ENCODE assay signal across 18 cellular contexts in genomic region chr15:73955326-73955725, GRCh38. TPM values are rescaled to one million over a fixed set of nuclear protein-coding genes. Genes with fewer than 3 reads are reported as not detected.
DNase-seq lines count a peak whose midpoint lies in the region; ATAC-seq and TF ChIP-seq lines count a peak whose summit lies in the region.
"Had no signal": no experiment of that assay in that cellular context is flagged by ENCODE, and none has a peak within 500 bp of the region (broad histone marks: within the 10 kb centered on the region; RNA-seq: fewer than 3 reads in every experiment).

No MANE protein-coding gene starts in this region.

- peaks cover 4% of the 10 kb centered on the region for H3K79me1 ChIP-seq in mesenchymal stem cell (replicated peaks; ENCODE audit: low read length, poor library complexity, severe bottlenecking)

- peaks cover 70% of the 10 kb centered on the region for H3K4me1 Mint-ChIP-seq in HFFc6 (ENCODE audit: low read depth)

- 96% methylated on average over 4 of the region's 4 CpGs for WGBS in mesenchymal stem cell
- 94% methylated on average over 4 of the region's 4 CpGs for WGBS in smooth muscle cell (ENCODE audit: low lambda C conversion rate)

- no peak overlapping the region for H4K8ac ChIP-seq in mesenchymal stem cell (ENCODE audit: low read length)

- peaks cover 13% of the 10 kb centered on the region for H3K27me3 Mint-ChIP-seq in HFFc6 (ENCODE audit: insufficient read depth)
- H3K27me3 Mint-ChIP-seq: IgD-negative memory B cell had no signal

- H4K20me1 ChIP-seq in smooth muscle cell (ENCODE audit: low read depth) = no peaks in the 10 kb centered on the region

- H2BK15ac ChIP-seq in mesenchymal stem cell (ENCODE audit: low read depth, poor library complexity, severe bottlenecking) = peak overlapping the region; percentile 44

- H3K9me3 ChIP-seq in RWPE2 (ENCODE audit: severe bottlenecking) (no peaks in the 10 kb centered on the region), mesenchymal stem cell (ENCODE audit: control insufficient read depth, low read length) (no peaks in the 10 kb centered on the region), smooth muscle cell (replicated peaks; ENCODE audit: low read depth) (no peaks in the 10 kb centered on the region), lower lobe of right lung (no peaks in the 10 kb centered on the region)

- H2BK12ac ChIP-seq in mesenchymal stem cell (ENCODE audit: low read length in 2 of 2) = peak overlapping the region in 1 of 2 experiments; percentile 90

- H3K4me2 ChIP-seq in mesenchymal stem cell (ENCODE audit: low read length, poor library complexity, severe bottlenecking) (no peak overlapping the region), smooth muscle cell (no peak overlapping the region)

- no peak overlapping the region for H2BK5ac ChIP-seq in mesenchymal stem cell (ENCODE audit: low read depth, low read length, poor library complexity, severe bottlenecking)

- H3K27ac ChIP-seq in RWPE2 (ENCODE audit: poor library complexity, severe bottlenecking) (no peak overlapping the region), mesenchymal stem cell (ENCODE audit: low read length, poor library complexity, severe bottlenecking) (no peak overlapping the region), smooth muscle cell (ENCODE audit: low read depth) (peak overlapping the region; percentile 13), lower lobe of right lung (no peak overlapping the region)
- H3K27ac ChIP-seq: C4-2B, HL-60 had no signal

- no peaks in the 10 kb centered on the region for H3K79me2 ChIP-seq in smooth muscle cell (ENCODE audit: low read depth)

- H3K4me3 ChIP-seq in RWPE2 (ENCODE audit: severe bottlenecking) = no peak overlapping the region
- H3K4me3 ChIP-seq in mesenchymal stem cell (ENCODE audit: insufficient read depth in 1 of 2, low read depth in 1 of 2, low read length in 2 of 2) = no peak overlapping the region
- H3K4me3 ChIP-seq in smooth muscle cell = no peak overlapping the region
- H3K4me3 ChIP-seq in lower lobe of right lung = no peak overlapping the region

- peak overlapping the region; percentile 64 for H3K27ac Mint-ChIP-seq in HFFc6
- H3K27ac Mint-ChIP-seq: IgD-negative memory B cell had no signal

- H3K23ac ChIP-seq in mesenchymal stem cell (ENCODE audit: low read length in 2 of 2) = no peak overlapping the region

- peak overlapping the region; percentile 49 for H2AK5ac ChIP-seq in mesenchymal stem cell (ENCODE audit: low read length, severe bottlenecking)

- H3K27me3 ChIP-seq in RWPE2 (ENCODE audit: insufficient read depth, poor library complexity, severe bottlenecking) (no peaks in the 10 kb centered on the region), mesenchymal stem cell (ENCODE audit: control insufficient read depth in 1 of 2, insufficient read depth in 1 of 2, low read length in 2 of 2) (no peaks in the 10 kb centered on the region), smooth muscle cell (ENCODE audit: low read depth) (no peaks in the 10 kb centered on the region), lower lobe of right lung (ENCODE audit: low read depth) (no peaks in the 10 kb centered on the region)

- peak overlapping the region; percentile 60 for H3K9ac ChIP-seq in mesenchymal stem cell (ENCODE audit: low read length)
- no peak overlapping the region for H3K9ac ChIP-seq in smooth muscle cell (ENCODE audit: low read depth)

- intact Hi-C loops in left cardiac atrium (cut with DNase I) (no loop called here), lower lobe of right lung (cut with DNase I) (no loop called here)

- H2BK120ac ChIP-seq in mesenchymal stem cell (ENCODE audit: low read depth, low read length) = no peak overlapping the region

- H3K4me1 ChIP-seq in RWPE2 (ENCODE audit: insufficient read depth, poor library complexity, severe bottlenecking) (peaks cover 26% of the 10 kb centered on the region), mesenchymal stem cell (ENCODE audit: control insufficient read depth, insufficient read depth, low read depth, low read length) (peaks cover 52% of the 10 kb centered on the region), smooth muscle cell (ENCODE audit: low read depth) (peaks cover 15% of the 10 kb centered on the region), lower lobe of right lung (peaks cover 24% of the 10 kb centered on the region)

- H3K36me3 ChIP-seq in RWPE2 (ENCODE audit: low read depth) (no peaks in the 10 kb centered on the region), mesenchymal stem cell (ENCODE audit: control insufficient read depth in 1 of 2, insufficient read depth in 2 of 2, low read depth in 1 of 2, low read length in 2 of 2) (peaks cover 22 to 30% of the 10 kb centered on the region in 2 experiments), smooth muscle cell (ENCODE audit: low read depth) (no peaks in the 10 kb centered on the region), lower lobe of right lung (no peaks in the 10 kb centered on the region)

- H3K4me3 Mint-ChIP-seq in HFFc6 = no peak overlapping the region
- H3K4me3 Mint-ChIP-seq: IgD-negative memory B cell had no signal

- H3K18ac ChIP-seq in mesenchymal stem cell (ENCODE audit: low read depth in 1 of 2, low read length in 2 of 2) = peak overlapping the region; percentile 48 to 67

- peak overlapping the region; percentile 75 for H4K91ac ChIP-seq in mesenchymal stem cell (ENCODE audit: low read length)

- H2AFZ ChIP-seq in mesenchymal stem cell (ENCODE audit: low read depth, low read length) (no peak overlapping the region), smooth muscle cell (ENCODE audit: low read depth) (no peak overlapping the region)

- peak overlapping the region; percentile 30 to 73 for H3K4ac ChIP-seq in mesenchymal stem cell (ENCODE audit: low read depth in 1 of 2, low read length in 2 of 2)

- DNase-seq in HFFc6 = no peak
- DNase-seq in RWPE2 (ENCODE audit: low spot score) = peak; percentile 64
- no peak for DNase-seq in mesenchymal stem cell
- DNase-seq in smooth muscle cell (lab: John Stamatoyannopoulos, UW; ENCODE audit: unreplicated experiment) = no peak
- no peak for DNase-seq in left cardiac atrium
- DNase-seq in hypothalamus (lab: John Stamatoyannopoulos, UW) = no peak
- DNase-seq in lower lobe of right lung = no peak
- DNase-seq: ACHN, AML-193, DMS79, Karpas-422, NCI-H1417 treated with DMSO at 0.1 percent for 48 hours, NCI-H1930, NCI-H345, NCI-H524 treated with DMSO at 0.1 percent for 48 hours had no signal

- H3K9me3 Mint-ChIP-seq in HFFc6 = no peaks in the 10 kb centered on the region
- H3K9me3 Mint-ChIP-seq: IgD-negative memory B cell had no signal

- peaks cover 8% of the 10 kb centered on the region for H3F3A ChIP-seq in smooth muscle cell (ENCODE audit: low read depth)

- H3K36me3 Mint-ChIP-seq in HFFc6 (ENCODE audit: low read depth) = peaks cover 11% of the 10 kb centered on the region
- H3K36me3 Mint-ChIP-seq: IgD-negative memory B cell had no signal

- no peak for TF ChIP-seq CTCF in HFFc6 (IDR thresholded peaks at IDR 0.05)
- no peak for TF ChIP-seq CTCF in RWPE2 (IDR thresholded peaks at IDR 0.05; ENCODE audit: poor library complexity, severe bottlenecking)
- no peak for TF ChIP-seq CTCF in smooth muscle cell (IDR thresholded peaks at IDR 0.05; ENCODE audit: borderline replicate concordance, insufficient read depth, poor library complexity, severe bottlenecking)
- TF ChIP-seq CTCF in lower lobe of right lung (IDR thresholded peaks at IDR 0.05) = no peak

- ATAC-seq in RWPE2 (ENCODE audit: low read depth) (no peak), left cardiac atrium (no peak), lower lobe of right lung (no peak)

- peak overlapping the region in 1 of 2 experiments; percentile 26 for H3K14ac ChIP-seq in mesenchymal stem cell (ENCODE audit: low read length in 2 of 2)

RNA-seq across cellular contexts. Expression of gene LOXL1, which starts 29.1 kb away (rescaled TPM):
- total RNA-seq in HFFc6 (2021; fragmentation: NEBNext Ultra II Directional; extraction: Animal tissue kit (Norgen Biotek cat#: 25700)) = 100 to 1,000 TPM; 235 to 309 (median 288) TPM
- polyA plus RNA-seq in mesenchymal stem cell (2013, experiment 1 of 2) = 187 TPM
- polyA plus RNA-seq in mesenchymal stem cell (2013, experiment 2 of 2) = 181 TPM
- 239 and 252 TPM in 2 replicates for total RNA-seq in smooth muscle cell
- 736 and 899 TPM in 2 replicates for polyA plus RNA-seq in smooth muscle cell
- total RNA-seq in left cardiac atrium = 10 to 100 TPM; 12.0 to 31.5 TPM
- total RNA-seq in lower lobe of right lung = 7.6 TPM

RNA-seq across cellular contexts. Expression of gene STOML1, which starts 36.8 kb away (rescaled TPM):
- total RNA-seq in HFFc6 (2021; fragmentation: NEBNext Ultra II Directional; extraction: Animal tissue kit (Norgen Biotek cat#: 25700)) = 10 to 100 TPM; 21.4 to 30.6 (median 24.7) TPM
- 7.8 TPM for polyA plus RNA-seq in mesenchymal stem cell (2013, experiment 1 of 2)
- 8.5 TPM for polyA plus RNA-seq in mesenchymal stem cell (2013, experiment 2 of 2)
- total RNA-seq in smooth muscle cell (9.3 and 12.4 TPM in 2 replicates), left cardiac atrium (10 to 100 TPM; 20.3 to 21.1 TPM), lower lobe of right lung (16.3 TPM)
- polyA plus RNA-seq in smooth muscle cell = 23.7 and 27.5 TPM in 2 replicates

RNA-seq across cellular contexts. Expression of gene PML, which starts 39.2 kb away (rescaled TPM):
- 10 to 100 TPM; 45.2 to 51.8 (median 47.5) TPM for total RNA-seq in HFFc6 (2021; fragmentation: NEBNext Ultra II Directional; extraction: Animal tissue kit (Norgen Biotek cat#: 25700))
- 49.0 TPM for polyA plus RNA-seq in mesenchymal stem cell (2013, experiment 1 of 2)
- polyA plus RNA-seq in mesenchymal stem cell (2013, experiment 2 of 2) = 51.3 TPM
- 21.6 and 34.1 TPM in 2 replicates for total RNA-seq in smooth muscle cell
- polyA plus RNA-seq in smooth muscle cell = 33.7 and 39.4 TPM in 2 replicates
- total RNA-seq in left cardiac atrium = 10 to 100 TPM; 23.4 to 38.7 TPM
- 79.4 TPM for total RNA-seq in lower lobe of right lung
